Comparison of ENCODE assay signal across 15 cellular contexts in genomic region chr6:166618866-166619761, GRCh38. TPM values are rescaled to one million over a fixed set of nuclear protein-coding genes. Genes with fewer than 3 reads are reported as not detected.
DNase-seq lines count a peak whose midpoint lies in the region; ATAC-seq and TF ChIP-seq lines count a peak whose summit lies in the region.
"Had no signal": no experiment of that assay in that cellular context is flagged by ENCODE, and none has a peak within 500 bp of the region (broad histone marks: within the 10 kb centered on the region; RNA-seq: fewer than 3 reads in every experiment).

No MANE protein-coding gene starts in this region.

- no peaks in the 10 kb centered on the region for H3K9me3 ChIP-seq in SK-N-SH
- no peaks in the 10 kb centered on the region for H3K9me3 ChIP-seq in colonic mucosa
- no peaks in the 10 kb centered on the region for H3K9me3 ChIP-seq in lung (ENCODE audit: control insufficient read depth in 2 of 2, insufficient read depth in 1 of 2, low read length in 1 of 2)
- no peaks in the 10 kb centered on the region for H3K9me3 ChIP-seq in thyroid gland

- WGBS in SK-N-SH (ENCODE audit: low lambda C conversion rate) = 86% methylated on average over 26 of the region's 27 CpGs
- WGBS in lung, 2 donors = 92 to 93% methylated on average over 27 of the region's 27 CpGs
- 80 to 84% methylated on average over 27 of the region's 27 CpGs for WGBS in thyroid gland, 2 donors

- peak in 1 of 2 experiments; percentile 43; a peak in 1 of 4 replicates for TF ChIP-seq EP300 in SK-N-SH (IDR thresholded peaks at IDR 0.05; ENCODE audit: borderline replicate concordance in 1 of 2, low read depth in 1 of 2, low read length in 1 of 2)

- no peaks in the 10 kb centered on the region for H3K27me3 ChIP-seq in SK-N-SH (ENCODE audit: insufficient read depth)
- no peaks in the 10 kb centered on the region for H3K27me3 ChIP-seq in colonic mucosa
- no peaks in the 10 kb centered on the region for H3K27me3 ChIP-seq in lung (ENCODE audit: control insufficient read depth, insufficient read depth)
- H3K27me3 ChIP-seq in thyroid gland = no peaks in the 10 kb centered on the region

- peaks cover 2% of the 10 kb centered on the region; the same call in 1 of the 2 replicates for H4K20me1 ChIP-seq in SK-N-SH (ENCODE audit: insufficient read depth)

- peaks cover 19 to 24% of the 10 kb centered on the region in 2 experiments for H3K36me3 ChIP-seq in SK-N-SH (replicated peaks in 1 of 2; ENCODE audit: control insufficient read depth in 1 of 2, insufficient read depth in 2 of 2, low read length in 1 of 2)
- no peaks in the 10 kb centered on the region for H3K36me3 ChIP-seq in colonic mucosa
- peaks cover 0 to 21% of the 10 kb centered on the region in 2 donors for H3K36me3 ChIP-seq in lung (ENCODE audit: control insufficient read depth in 2 of 2, insufficient read depth in 2 of 2, low read length in 2 of 2)
- no peaks in the 10 kb centered on the region for H3K36me3 ChIP-seq in thyroid gland

- H3K27ac ChIP-seq in SK-N-SH (ENCODE audit: low read depth in 2 of 2, low read length in 1 of 2) (peak overlapping the region; percentile 93 to 97), colonic mucosa (no peak overlapping the region), lung (ENCODE audit: low read depth in 1 of 2, low read length in 1 of 2) (peak overlapping the region; percentile 55 to 91), thyroid gland (peak overlapping the region; percentile 90 to 98 (median 94))

- no peak overlapping the region for H3K4me3 ChIP-seq in SK-N-SH (ENCODE audit: low read depth in 2 of 2, low read length in 1 of 2)
- H3K4me3 ChIP-seq in colonic mucosa = no peak overlapping the region
- H3K4me3 ChIP-seq in lung = no peak overlapping the region
- no peak overlapping the region for H3K4me3 ChIP-seq in thyroid gland (replicated peaks in 1 of 3)

- H3K4me2 ChIP-seq in SK-N-SH = peak overlapping the region; percentile 78

- CTCF ChIA-PET in SK-N-SH (lab: Yijun Ruan, JAX) = interaction anchor here (1.1 to 1.6 kb wide), 2 partner anchors 130 to 151 kb away, joined by 3 read pairs; no protein-coding TSS in a partner anchor

- ATAC-seq in lung (ENCODE audit: insufficient read depth, low FRiP score) (no peak), HG03442 (IDR thresholded peaks at IDR 0.05; ENCODE audit: unreplicated experiment) (no peak), GM18505 (IDR thresholded peaks at IDR 0.05; ENCODE audit: unreplicated experiment) (no peak)

- no peak overlapping the region for H2AFZ ChIP-seq in SK-N-SH (ENCODE audit: low read depth)

- H3K4me1 ChIP-seq in SK-N-SH (ENCODE audit: control insufficient read depth in 1 of 2, insufficient read depth in 2 of 2, low read depth in 1 of 2, low read length in 1 of 2) (peaks cover 32 to 84% of the 10 kb centered on the region in 2 experiments), colonic mucosa (no peaks in the 10 kb centered on the region), lung (ENCODE audit: control insufficient read depth in 2 of 2, insufficient read depth in 2 of 2, low read length in 2 of 2) (peaks cover 28 to 53% of the 10 kb centered on the region in 2 donors), thyroid gland (peaks cover 58 to 82% of the 10 kb centered on the region in 2 donors)

- POLR2A ChIA-PET in SK-N-SH (lab: Yijun Ruan, JAX) = no interaction called here

- no peaks in the 10 kb centered on the region for H3K9me2 ChIP-seq in SK-N-SH

- DNase-seq in SK-N-SH (no peak), colonic mucosa (peak; percentile 11), lung (ENCODE audit: low spot score) (no peak), thyroid gland (peak; percentile 73 to 76), D341Med (ENCODE audit: low spot score) (no peak), NCI-H1092 treated with DMSO at 0.1 percent for 48 hours (lab: John Stamatoyannopoulos, UW) (no peak)
- DNase-seq: activated CD4-positive, alpha-beta T cell treated with anti-CD3 and anti-CD28 coated beads, Interleukin-2, amount 50 U/mL, for 1 hour; activated naive CD4-positive, alpha-beta T cell treated with Interleukin-2 at 50 U/mL for 16 hours; effector memory CD4-positive, alpha-beta T cell; H7; NCI-H1930; NK-92 treated with Interleukin-12 subunit alpha and Interleukin-12 subunit beta, amount 100 ng/mL, for 24 hours; SW 1271 had no signal

- TF ChIP-seq POLR2A in thyroid gland (IDR thresholded peaks at IDR 0.05) (peak in 1 of 2 donors; percentile 17), GM18505 (IDR thresholded peaks at IDR 0.05; ENCODE audit: borderline replicate concordance, extremely low read depth, insufficient read depth, insufficient read length) (no peak)

- peak overlapping the region; percentile 67 for H3K9ac ChIP-seq in SK-N-SH
- H3K9ac ChIP-seq in colonic mucosa (ENCODE audit: low read depth in 2 of 2, low read length in 2 of 2) = no peak overlapping the region

- peaks cover 36% of the 10 kb centered on the region for H3F3A ChIP-seq in SK-N-SH (replicated peaks; ENCODE audit: insufficient read depth)

- intact Hi-C loops in colonic mucosa (cut with DNase I) (no loop called here), thyroid gland (cut with DNase I) (no loop called here)

- peaks cover 85% of the 10 kb centered on the region for H3K79me2 ChIP-seq in SK-N-SH (ENCODE audit: insufficient read depth)

- no peak for TF ChIP-seq RAD21 in SK-N-SH (IDR thresholded peaks at IDR 0.05; ENCODE audit: low read length)

- TF ChIP-seq CTCF in SK-N-SH (IDR thresholded peaks at IDR 0.05) = no peak
- TF ChIP-seq CTCF in colonic mucosa (IDR thresholded peaks at IDR 0.05) = no peak
- no peak for TF ChIP-seq CTCF in lung (IDR thresholded peaks at IDR 0.05; ENCODE audit: control extremely low read depth, extremely low read depth)
- TF ChIP-seq CTCF in thyroid gland (IDR thresholded peaks at IDR 0.05) = no peak

TF ChIP-seq in SK-N-SH, 30 proteins besides CTCF, POLR2A, EP300 and RAD21 (continues in another document):
- TF ChIP-seq RXRA (IDR thresholded peaks at IDR 0.05; ENCODE audit: borderline replicate concordance, low read depth) = no peak
- peak; percentile 41; the same call in 1 of the 2 replicates for TF ChIP-seq MAX (IDR thresholded peaks at IDR 0.05; ENCODE audit: low read depth)
- no peak; the same call in 1 of the 2 replicates for TF ChIP-seq JUND (IDR thresholded peaks at IDR 0.05)
- TF ChIP-seq FOSL2 (IDR thresholded peaks at IDR 0.05; ENCODE audit: borderline replicate concordance, low read depth) = peak; percentile 34; the same call in 1 of the 2 replicates
- TF ChIP-seq TAF1 (IDR thresholded peaks at IDR 0.05; ENCODE audit: borderline replicate concordance, low read depth, low read length) = no peak
- no peak for TF ChIP-seq RCOR1 (IDR thresholded peaks at IDR 0.05; ENCODE audit: low read length)
- TF ChIP-seq NRF1 (IDR thresholded peaks at IDR 0.05; ENCODE audit: low read depth, low read length) = no peak
- TF ChIP-seq MEF2A (IDR thresholded peaks at IDR 0.05; ENCODE audit: borderline replicate concordance, low read depth) = no peak
- TF ChIP-seq, protein P1, sequence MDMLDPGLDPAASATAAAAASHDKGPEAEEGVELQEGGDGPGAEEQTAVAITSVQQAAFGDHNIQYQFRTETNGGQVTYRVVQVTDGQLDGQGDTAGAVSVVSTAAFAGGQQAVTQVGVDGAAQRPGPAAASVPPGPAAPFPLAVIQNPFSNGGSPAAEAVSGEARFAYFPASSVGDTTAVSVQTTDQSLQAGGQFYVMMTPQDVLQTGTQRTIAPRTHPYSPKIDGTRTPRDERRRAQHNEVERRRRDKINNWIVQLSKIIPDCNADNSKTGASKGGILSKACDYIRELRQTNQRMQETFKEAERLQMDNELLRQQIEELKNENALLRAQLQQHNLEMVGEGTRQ (IDR thresholded peaks at IDR 0.05; ENCODE audit: borderline replicate concordance, low read depth, low read length) = no peak
- TF ChIP-seq GATA2 (CRISPR knock-in tag; IDR thresholded peaks at IDR 0.05) = no peak
- no peak for TF ChIP-seq MXI1 (IDR thresholded peaks at IDR 0.05; ENCODE audit: low read depth, low read length)

RNA-seq across cellular contexts. Expression of gene RPS6KA2, which starts 7.9 kb away (rescaled TPM):
- 59.5 and 60.3 TPM in 2 replicates for polyA plus RNA-seq in SK-N-SH (2012; rRNA removed)
- 51.5 and 62.1 TPM in 2 replicates for polyA plus RNA-seq in SK-N-SH (2012; cell fraction: cytosol; rRNA removed)
- 47.9 and 50.9 TPM in 2 replicates for polyA plus RNA-seq in SK-N-SH (2012; cell fraction: nucleus; rRNA removed)
- total RNA-seq in colonic mucosa = 10 to 100 TPM in 1 of 2 donors, 1 to 10 TPM in 1; 7.8 to 13.6 TPM
- total RNA-seq in lung = 100 to 1,000 TPM; 109 to 185 TPM
- polyA plus RNA-seq in lung = 100 to 1,000 TPM in 1 of 2 donors, 10 to 100 TPM in 1; 61.9 to 102 TPM
- total RNA-seq in thyroid gland = 100 to 1,000 TPM in 1 of 4 donors, 10 to 100 TPM in 3; 64.9 to 101 (median 81.6) TPM

RNA-seq across cellular contexts. Expression of gene RAMACL, which starts 32.6 kb away (rescaled TPM):
- polyA plus RNA-seq in SK-N-SH (2012; rRNA removed) (0.10 and 0.39 TPM in 2 replicates), lung (under 1 TPM; 0.30 to 0.77 TPM)
- 0.46 and 0.81 TPM in 2 replicates for polyA plus RNA-seq in SK-N-SH (2012; cell fraction: cytosol; rRNA removed)
- 0.95 and 1.4 TPM in 2 replicates for polyA plus RNA-seq in SK-N-SH (2012; cell fraction: nucleus; rRNA removed)
- total RNA-seq in colonic mucosa (under 1 TPM; 0.48 to 0.54 TPM), lung (10 to 100 TPM in 1 of 2 donors, 1 to 10 TPM in 1; 7.8 to 17.6 TPM), thyroid gland (10 to 100 TPM in 1 of 4 donors, 1 to 10 TPM in 3; 3.7 to 13.4 (median 9.0) TPM)
- total RNA-seq: H7 had no signal

Comparison
In these comparisons a context has a peak if more than half of its experiments do, and no peak if none do; other contexts are left out.
1. DNase-seq: peak in colonic mucosa (single experiment) and thyroid gland (2 of 2); none in SK-N-SH (single experiment), lung (single experiment), D341Med (single experiment) and NCI-H1092 treated with DMSO at 0.1 percent for 48 hours (single experiment).
2. RNA of gene RPS6KA2, which starts 7.9 kb away (total RNA-seq): 109 to 185 TPM in lung and 64.9 to 101 TPM in thyroid gland; 7.8 to 13.6 TPM in colonic mucosa; every median in the first group is over 4 times any median in the second.